Comparison of ENCODE assay signal across 8 cellular contexts in genomic region chr3:148992635-148993230, GRCh38. TPM values are rescaled to one million over a fixed set of nuclear protein-coding genes. Genes with fewer than 3 reads are reported as not detected.
A peak's percentile ranks its signal among the peaks of the same experiment; 100 is the strongest.
DNase-seq lines count a peak whose midpoint lies in the region; ATAC-seq and TF ChIP-seq lines count a peak whose summit lies in the region.

No MANE protein-coding gene starts in this region.

- H3K27ac ChIP-seq in left lung (peak overlapping the region; percentile 94 to 98), thoracic aorta (peak overlapping the region; percentile 98 to 99)

- peak overlapping the region; percentile 89 for H3K27ac Mint-ChIP-seq in activated T-cell treated with anti-CD3 and anti-CD28 coated beads, Interleukin-2, amount 50 U/mL, for 24 hours
- peak overlapping the region; percentile 39 for H3K27ac Mint-ChIP-seq in activated T-helper 2 cell treated with anti-CD3 and anti-CD28 coated beads, Interferon-gamma antibody, Interleukin-2, Interleukin-4, amounts not matched to agents 10 μg/mL and 5 μg/mL and 100 μg/mL, durations not matched to agents 14 hours and 24 hours and 36 hours

- H3K27me3 Mint-ChIP-seq in activated T-cell treated with anti-CD3 and anti-CD28 coated beads, Interleukin-2, amount 50 U/mL, for 24 hours = no peaks in the 10 kb centered on the region
- no peaks in the 10 kb centered on the region for H3K27me3 Mint-ChIP-seq in activated T-helper 2 cell treated with anti-CD3 and anti-CD28 coated beads, Interferon-gamma antibody, Interleukin-2, Interleukin-4, amounts not matched to agents 10 μg/mL and 5 μg/mL and 100 μg/mL, durations not matched to agents 14 hours and 24 hours and 36 hours (ENCODE audit: low read depth)

- H3K9me3 ChIP-seq in left lung (no peaks in the 10 kb centered on the region), thoracic aorta (no peaks in the 10 kb centered on the region)

- no peak for DNase-seq in activated T-cell treated with anti-CD3 and anti-CD28 coated beads, Interleukin-2, amount 50 U/mL, for 24 hours
- no peak for DNase-seq in activated T-cell treated with anti-CD3 and anti-CD28 coated beads, Interleukin-2, amount 50 U/mL, for 1 hour
- DNase-seq in activated T-helper 2 cell treated with anti-CD3 and anti-CD28 coated beads, Interferon-gamma antibody, Interleukin-2, Interleukin-4, amounts not matched to agents 10 μg/mL and 5 μg/mL and 100 μg/mL, durations not matched to agents 14 hours and 24 hours and 36 hours (ENCODE audit: low spot score) = no peak
- DNase-seq in left lung (no peak), thoracic aorta (ENCODE audit: low spot score) (no peak), KBM-7 (no peak), mesenteric fat pad (ENCODE audit: low spot score) (no peak)

- no peaks in the 10 kb centered on the region for H3K9me3 Mint-ChIP-seq in activated T-cell treated with anti-CD3 and anti-CD28 coated beads, Interleukin-2, amount 50 U/mL, for 24 hours
- no peaks in the 10 kb centered on the region for H3K9me3 Mint-ChIP-seq in activated T-helper 2 cell treated with anti-CD3 and anti-CD28 coated beads, Interferon-gamma antibody, Interleukin-2, Interleukin-4, amounts not matched to agents 10 μg/mL and 5 μg/mL and 100 μg/mL, durations not matched to agents 14 hours and 24 hours and 36 hours

- H3K4me1 ChIP-seq in left lung = peaks cover 5 to 35% of the 10 kb centered on the region in 2 donors
- peaks cover 8 to 34% of the 10 kb centered on the region in 2 donors for H3K4me1 ChIP-seq in thoracic aorta (ENCODE audit: control insufficient read depth in 1 of 2, low read depth in 2 of 2)

- peaks cover 43% of the 10 kb centered on the region for H3K4me1 Mint-ChIP-seq in activated T-cell treated with anti-CD3 and anti-CD28 coated beads, Interleukin-2, amount 50 U/mL, for 24 hours (ENCODE audit: low read depth)
- peaks cover 29% of the 10 kb centered on the region for H3K4me1 Mint-ChIP-seq in activated T-helper 2 cell treated with anti-CD3 and anti-CD28 coated beads, Interferon-gamma antibody, Interleukin-2, Interleukin-4, amounts not matched to agents 10 μg/mL and 5 μg/mL and 100 μg/mL, durations not matched to agents 14 hours and 24 hours and 36 hours (ENCODE audit: low read depth)

- H3K36me3 Mint-ChIP-seq in activated T-cell treated with anti-CD3 and anti-CD28 coated beads, Interleukin-2, amount 50 U/mL, for 24 hours (ENCODE audit: low read depth) = peaks cover 51% of the 10 kb centered on the region
- peaks cover 34% of the 10 kb centered on the region for H3K36me3 Mint-ChIP-seq in activated T-helper 2 cell treated with anti-CD3 and anti-CD28 coated beads, Interferon-gamma antibody, Interleukin-2, Interleukin-4, amounts not matched to agents 10 μg/mL and 5 μg/mL and 100 μg/mL, durations not matched to agents 14 hours and 24 hours and 36 hours (ENCODE audit: low read depth)

- H3K4me3 ChIP-seq in left lung (peak overlapping the region; percentile 77 to 90), thoracic aorta (peak overlapping the region; percentile 96)

- H3K36me3 ChIP-seq in left lung (peaks cover 0 to 36% of the 10 kb centered on the region in 2 donors), thoracic aorta (peaks cover 22% of the 10 kb centered on the region)

- intact Hi-C loops in activated T-helper 2 cell treated with anti-CD3 and anti-CD28 coated beads, Interferon-gamma antibody, Interleukin-2, Interleukin-4, amounts not matched to agents 10 μg/mL and 5 μg/mL and 100 μg/mL, durations not matched to agents 14 hours and 24 hours and 36 hours (cut with micrococcal nuclease) = loop anchor here (5.0 kb wide), 1 partner anchor 255 kb away; no protein-coding TSS in a partner anchor
- intact Hi-C loops in left lung (cut with DNase I) = no loop called here

- H3K27me3 ChIP-seq in left lung (no peaks in the 10 kb centered on the region), thoracic aorta (replicated peaks; ENCODE audit: insufficient read depth) (no peaks in the 10 kb centered on the region)

- no peak for TF ChIP-seq CTCF in left lung (IDR thresholded peaks at IDR 0.05)
- TF ChIP-seq CTCF in thoracic aorta (IDR thresholded peaks at IDR 0.05) = no peak

- ATAC-seq in left lung = no peak
- no peak for ATAC-seq in thoracic aorta (ENCODE audit: insufficient number of reproducible peaks, low FRiP score, low read depth)
- no peak for ATAC-seq in GM19452 (IDR thresholded peaks at IDR 0.05; ENCODE audit: unreplicated experiment)

- peak overlapping the region; percentile 81 for H3K4me3 Mint-ChIP-seq in activated T-cell treated with anti-CD3 and anti-CD28 coated beads, Interleukin-2, amount 50 U/mL, for 24 hours
- peak overlapping the region; percentile 80 for H3K4me3 Mint-ChIP-seq in activated T-helper 2 cell treated with anti-CD3 and anti-CD28 coated beads, Interferon-gamma antibody, Interleukin-2, Interleukin-4, amounts not matched to agents 10 μg/mL and 5 μg/mL and 100 μg/mL, durations not matched to agents 14 hours and 24 hours and 36 hours (ENCODE audit: low read depth)

- in situ Hi-C loops in KBM-7 (cut with MboI; ENCODE audit: low pct_unique_long_range_greater_than_20kb, low sequenced_read_pairs) = no loop called here

RNA-seq across cellular contexts. Expression of gene GYG1, which starts 1.4 kb away (rescaled TPM):
- 25.2 and 25.3 TPM in 2 replicates for total RNA-seq in activated T-helper 2 cell treated with anti-CD3 and anti-CD28 coated beads, Interferon-gamma antibody, Interleukin-2, Interleukin-4, amounts not matched to agents 10 μg/mL and 5 μg/mL and 100 μg/mL, durations not matched to agents 14 hours and 24 hours and 36 hours
- total RNA-seq in left lung (10 to 100 TPM; 43.9 to 67.9 TPM), thoracic aorta (10 to 100 TPM; 72.6 to 89.5 TPM), mesenteric fat pad (52.9 TPM)
